25 cellular contexts compared by ENCODE assay signal in genomic region chr7:28076421-28077163, GRCh38.
DNase-seq lines count a peak whose midpoint lies in the region; ATAC-seq and TF ChIP-seq lines count a peak whose summit lies in the region.
"Had no signal": no experiment of that assay in that cellular context is flagged by ENCODE, and none has a peak within 500 bp of the region (broad histone marks: within the 10 kb centered on the region; RNA-seq: fewer than 3 reads in every experiment).

No MANE protein-coding gene starts in this region.

- H2AFZ ChIP-seq in fibroblast of lung (ENCODE audit: low read length), result no peak overlapping the region

- intact Hi-C loops in Panc1 (cut with micrococcal nuclease; ENCODE audit: unreplicated experiment), result loop anchor here (5.0 kb wide), 1 partner anchor 54 kb away; no protein-coding TSS in a partner anchor
- intact Hi-C loops in sigmoid colon (cut with DNase I), result loop anchor here (5.0 kb wide), 1 partner anchor 39 kb away; no protein-coding TSS in a partner anchor
- intact Hi-C loops in activated T-helper 1 cell treated with anti-CD3 and anti-CD28 coated beads, Interleukin-12 subunit alpha, Interleukin-12 subunit beta, Interleukin-2, Interleukin-4 antibody, amounts not matched to agents 30 ng/mL and 10 ng/mL and 1 ng/mL, durations not matched to agents 14 hours and 24 hours and 36 hours (cut with micrococcal nuclease), result loop anchor here (5.0 kb wide), 1 partner anchor 34 kb away; no protein-coding TSS in a partner anchor

- H3K27me3 ChIP-seq in Panc1 (ENCODE audit: control insufficient read depth, insufficient read depth, low read length) (no peaks in the 10 kb centered on the region), fibroblast of lung (ENCODE audit: control insufficient read depth, insufficient read depth, low read length) (no peaks in the 10 kb centered on the region), sigmoid colon (no peaks in the 10 kb centered on the region)
- H3K27me3 ChIP-seq: ascending aorta, heart right ventricle, neutrophil, spleen had no signal

- H3K36me3 Mint-ChIP-seq in activated T-helper 1 cell treated with anti-CD3 and anti-CD28 coated beads, Interleukin-12 subunit alpha, Interleukin-12 subunit beta, Interleukin-2, Interleukin-4 antibody, amounts not matched to agents 30 ng/mL and 10 ng/mL and 1 ng/mL, durations not matched to agents 14 hours and 24 hours and 36 hours (ENCODE audit: low read depth), result no peaks in the 10 kb centered on the region

- H3K4me1 ChIP-seq in Panc1 (ENCODE audit: control insufficient read depth, insufficient read depth, low read length) (peaks cover 13% of the 10 kb centered on the region), fibroblast of lung (ENCODE audit: control insufficient read depth, extremely low read depth, insufficient read depth, low read length) (peaks cover 4% of the 10 kb centered on the region), sigmoid colon (peaks cover 0 to 76% (median 43%) of the 10 kb centered on the region in 4 donors)

- peak overlapping the region; percentile 52 for H3K4me2 ChIP-seq in fibroblast of lung (ENCODE audit: extremely low read depth, insufficient read depth, low read length)

- 65 to 77% methylated on average over 10 of the region's 10 CpGs for WGBS in sigmoid colon, 2 donors

- TSS peak; percentile 25 for BruUV-seq in Panc1 (replicated peaks; lab: Mats Ljungman, UMichigan)

- POLR2A ChIA-PET in Panc1 (lab: Charles Lee), result no interaction called here

- H3K9me3 ChIP-seq in Panc1 (ENCODE audit: control insufficient read depth, insufficient read depth, low read depth, low read length), result no peaks in the 10 kb centered on the region
- H3K9me3 ChIP-seq in fibroblast of lung (ENCODE audit: control insufficient read depth, insufficient read depth, low read depth, low read length), result no peaks in the 10 kb centered on the region
- H3K9me3 ChIP-seq in sigmoid colon, result no peaks in the 10 kb centered on the region
- H3K9me3 ChIP-seq: ascending aorta, heart right ventricle, left ventricle myocardium inferior, mucosa of descending colon, neutrophil, spleen had no signal

- no peaks in the 10 kb centered on the region for H3K9me3 Mint-ChIP-seq in activated T-helper 1 cell treated with anti-CD3 and anti-CD28 coated beads, Interleukin-12 subunit alpha, Interleukin-12 subunit beta, Interleukin-2, Interleukin-4 antibody, amounts not matched to agents 30 ng/mL and 10 ng/mL and 1 ng/mL, durations not matched to agents 14 hours and 24 hours and 36 hours
- H3K9me3 Mint-ChIP-seq: activated B cell treated with CpG ODN at 0.5 μM for 24 hours; activated CD8-positive, alpha-beta T cell treated with anti-CD3 and anti-CD28 coated beads for 36 hours; activated naive CD4-positive, alpha-beta T cell treated with anti-CD3 and anti-CD28 coated beads for 36 hours; activated T-cell treated with anti-CD3 and anti-CD28 coated beads, Interleukin-2, amount 50 U/mL, for 24 hours; effector memory CD8-positive, alpha-beta T cell; stimulated activated naive CD8-positive, alpha-beta T cell treated with anti-CD3 and anti-CD28 coated beads, Interleukin-15, amount 100 ng/mL, for 72 hours had no signal

- no peak overlapping the region for H3K4me3 Mint-ChIP-seq in activated T-helper 1 cell treated with anti-CD3 and anti-CD28 coated beads, Interleukin-12 subunit alpha, Interleukin-12 subunit beta, Interleukin-2, Interleukin-4 antibody, amounts not matched to agents 30 ng/mL and 10 ng/mL and 1 ng/mL, durations not matched to agents 14 hours and 24 hours and 36 hours
- H3K4me3 Mint-ChIP-seq: activated B cell treated with CpG ODN at 0.5 μM for 24 hours; activated CD8-positive, alpha-beta T cell treated with anti-CD3 and anti-CD28 coated beads for 36 hours; activated naive CD4-positive, alpha-beta T cell treated with anti-CD3 and anti-CD28 coated beads for 36 hours; activated T-cell treated with anti-CD3 and anti-CD28 coated beads, Interleukin-2, amount 50 U/mL, for 24 hours; B cell; effector memory CD8-positive, alpha-beta T cell; stimulated activated naive CD8-positive, alpha-beta T cell treated with anti-CD3 and anti-CD28 coated beads, Interleukin-15, amount 100 ng/mL, for 72 hours had no signal

- peaks cover 16% of the 10 kb centered on the region for H3K27me3 Mint-ChIP-seq in activated T-helper 1 cell treated with anti-CD3 and anti-CD28 coated beads, Interleukin-12 subunit alpha, Interleukin-12 subunit beta, Interleukin-2, Interleukin-4 antibody, amounts not matched to agents 30 ng/mL and 10 ng/mL and 1 ng/mL, durations not matched to agents 14 hours and 24 hours and 36 hours (ENCODE audit: insufficient read depth)
- H3K27me3 Mint-ChIP-seq: activated B cell treated with CpG ODN at 0.5 μM for 24 hours; activated CD8-positive, alpha-beta T cell treated with anti-CD3 and anti-CD28 coated beads for 36 hours; activated T-cell treated with anti-CD3 and anti-CD28 coated beads, Interleukin-2, amount 50 U/mL, for 24 hours; B cell; effector memory CD8-positive, alpha-beta T cell; stimulated activated naive CD8-positive, alpha-beta T cell treated with anti-CD3 and anti-CD28 coated beads, Interleukin-15, amount 100 ng/mL, for 72 hours had no signal

- TF ChIP-seq CTCF in Panc1 (IDR thresholded peaks at IDR 0.05) (no peak), fibroblast of lung (conservative IDR thresholded peaks at IDR 0.05 in 1 of 2, IDR thresholded peaks at IDR 0.05 in 1 of 2; ENCODE audit: low read depth in 1 of 2, low read length in 2 of 2) (no peak), sigmoid colon (IDR thresholded peaks at IDR 0.05) (no peak)

- peak; percentile 54 for DNase-seq in DMS153 treated with DMSO at 0.1 percent for 48 hours (lab: John Stamatoyannopoulos, UW; ENCODE audit: unreplicated experiment)
- DNase-seq in DMS153 (lab: John Stamatoyannopoulos, UW), result no peak
- DNase-seq in Panc1 (ENCODE audit: low read depth, low spot score), result no peak
- DNase-seq in fibroblast of lung (ENCODE audit: low read depth in 2 of 2), result no peak
- DNase-seq in sigmoid colon, result no peak
- no peak for DNase-seq in activated CD4-positive, alpha-beta T cell treated with anti-CD3 and anti-CD28 coated beads, Interleukin-2, amount 50 U/mL, for 1 hour
- no peak for DNase-seq in activated T-helper 1 cell treated with anti-CD3 and anti-CD28 coated beads, Interleukin-12 subunit alpha, Interleukin-12 subunit beta, Interleukin-2, Interleukin-4 antibody, amounts not matched to agents 30 ng/mL and 10 ng/mL and 1 ng/mL, durations not matched to agents 14 hours and 24 hours and 36 hours (ENCODE audit: low spot score)
- DNase-seq in NCI-H526 treated with DMSO at 0.1 percent for 48 hours (lab: John Stamatoyannopoulos, UW), result no peak
- DNase-seq: activated B cell treated with CpG ODN at 0.5 μM for 24 hours; activated CD8-positive, alpha-beta T cell treated with anti-CD3 and anti-CD28 coated beads for 36 hours; activated naive CD4-positive, alpha-beta T cell treated with anti-CD3 and anti-CD28 coated beads for 36 hours; activated T-cell treated with anti-CD3 and anti-CD28 coated beads, Interleukin-2, amount 50 U/mL, for 24 hours; effector memory CD8-positive, alpha-beta T cell; heart right ventricle; Kasumi-1; left ventricle myocardium inferior; mucosa of descending colon; NCI-H2227 treated with DMSO at 0.1 percent for 48 hours; spleen; stimulated activated CD4-positive, alpha-beta T cell treated with anti-CD3 and anti-CD28 coated beads, Interleukin-4, amount 100 ng/mL, for 24 hours; stimulated activated naive CD8-positive, alpha-beta T cell treated with anti-CD3 and anti-CD28 coated beads, Interleukin-15, amount 100 ng/mL, for 72 hours had no signal

- H3K27ac ChIP-seq in Panc1 (ENCODE audit: low read length), result peak overlapping the region; percentile 66; the same call in 1 of the 2 replicates
- H3K27ac ChIP-seq in fibroblast of lung (ENCODE audit: insufficient read depth, low read length), result no peak overlapping the region
- peak overlapping the region in 3 of 4 donors; percentile 23 to 53 (median 45) for H3K27ac ChIP-seq in sigmoid colon
- H3K27ac ChIP-seq: 22Rv1, ascending aorta, heart right ventricle, left ventricle myocardium inferior, neutrophil, spleen had no signal

- no peaks in the 10 kb centered on the region for H3K4me1 Mint-ChIP-seq in activated T-helper 1 cell treated with anti-CD3 and anti-CD28 coated beads, Interleukin-12 subunit alpha, Interleukin-12 subunit beta, Interleukin-2, Interleukin-4 antibody, amounts not matched to agents 30 ng/mL and 10 ng/mL and 1 ng/mL, durations not matched to agents 14 hours and 24 hours and 36 hours (ENCODE audit: low read depth)

- no peaks in the 10 kb centered on the region for H4K20me1 ChIP-seq in fibroblast of lung (ENCODE audit: control insufficient read depth, extremely low read depth, insufficient read depth, low read length)

- ATAC-seq in Panc1, result no peak
- ATAC-seq: activated CD8-positive, alpha-beta T cell treated with anti-CD3 and anti-CD28 coated beads for 36 hours; effector memory CD8-positive, alpha-beta T cell; mucosa of descending colon; stimulated activated naive CD8-positive, alpha-beta T cell treated with anti-CD3 and anti-CD28 coated beads, Interleukin-15, amount 100 ng/mL, for 72 hours had no signal

- no peak overlapping the region for H3K4me3 ChIP-seq in Panc1 (ENCODE audit: low read depth in 2 of 2, low read length in 2 of 2)
- H3K4me3 ChIP-seq in fibroblast of lung (replicated peaks in 1 of 4; ENCODE audit: control extremely low read depth in 1 of 4, insufficient read depth in 1 of 4, low read depth in 3 of 4, low read length in 4 of 4), result no peak overlapping the region
- no peak overlapping the region for H3K4me3 ChIP-seq in sigmoid colon
- H3K4me3 ChIP-seq: ascending aorta, heart right ventricle, left ventricle myocardium inferior, mucosa of descending colon, spleen had no signal

- H3K36me3 ChIP-seq in Panc1 (ENCODE audit: control insufficient read depth, insufficient read depth, low read length), result no peaks in the 10 kb centered on the region
- H3K36me3 ChIP-seq in fibroblast of lung (ENCODE audit: control insufficient read depth, insufficient read depth, low read length), result no peaks in the 10 kb centered on the region
- H3K36me3 ChIP-seq in sigmoid colon, result no peaks in the 10 kb centered on the region
- H3K36me3 ChIP-seq: ascending aorta, heart right ventricle, left ventricle myocardium inferior, neutrophil, spleen had no signal

- no peak for TF ChIP-seq POLR2A in sigmoid colon (IDR thresholded peaks at IDR 0.05)

- no peak overlapping the region for H3K9ac ChIP-seq in fibroblast of lung (ENCODE audit: insufficient read depth, low read length)

- no peak overlapping the region for H3K27ac Mint-ChIP-seq in activated T-helper 1 cell treated with anti-CD3 and anti-CD28 coated beads, Interleukin-12 subunit alpha, Interleukin-12 subunit beta, Interleukin-2, Interleukin-4 antibody, amounts not matched to agents 30 ng/mL and 10 ng/mL and 1 ng/mL, durations not matched to agents 14 hours and 24 hours and 36 hours
- H3K27ac Mint-ChIP-seq: activated B cell treated with CpG ODN at 0.5 μM for 24 hours; activated CD8-positive, alpha-beta T cell treated with anti-CD3 and anti-CD28 coated beads for 36 hours; activated naive CD4-positive, alpha-beta T cell treated with anti-CD3 and anti-CD28 coated beads for 36 hours; activated T-cell treated with anti-CD3 and anti-CD28 coated beads, Interleukin-2, amount 50 U/mL, for 24 hours; B cell; effector memory CD8-positive, alpha-beta T cell; stimulated activated naive CD8-positive, alpha-beta T cell treated with anti-CD3 and anti-CD28 coated beads, Interleukin-15, amount 100 ng/mL, for 72 hours had no signal

- CTCF ChIA-PET in Panc1 (lab: Charles Lee), result interaction anchor here (0.7 to 3.6 kb wide), 2 partner anchors 15 to 70 kb away, joined by 3 to 21 read pairs; no protein-coding TSS in a partner anchor

- TF ChIP-seq EP300 in sigmoid colon (IDR thresholded peaks at IDR 0.05), result no peak

- in situ Hi-C loops in Panc1 (cut with HindIII; ENCODE audit: low pct_unique_long_range_greater_than_20kb, low sequenced_read_pairs), result no loop called here

- no peaks in the 10 kb centered on the region for H3K79me2 ChIP-seq in fibroblast of lung (ENCODE audit: control insufficient read depth, insufficient read depth, low read length)
